In genomic region chr13:29808264-29808663, GRCh38 we compare ENCODE assay signal across 20 cellular contexts.
"Had no signal": no experiment of that assay in that cellular context is flagged by ENCODE, and none has a peak within 500 bp of the region (broad histone marks: within the 10 kb centered on the region; RNA-seq: fewer than 3 reads in every experiment).

No MANE protein-coding gene starts in this region.

- H3K4me2 ChIP-seq: KMS-11 had no signal

- H3K9me3 ChIP-seq: SJSA1 had no signal

- H3K36me3 ChIP-seq: SJSA1 had no signal

- ATAC-seq: K562 had no signal

- H3K9ac ChIP-seq: KMS-11 had no signal

- FAIRE-seq: K562, RCC 7860 had no signal

- H3K4me3 ChIP-seq: K562, SJSA1, SK-N-MC had no signal

- H3K27ac ChIP-seq: KMS-11, SJSA1, SK-N-MC had no signal

- H3K27me3 ChIP-seq: SJSA1 had no signal

- DNase-seq: Kasumi-1, MM.1S, NCI-H1092 treated with DMSO at 0.1 percent for 48 hours, NCI-H1436, NCI-H187, NCI-H2029, NCI-H2081 treated with DMSO at 0.1 percent for 48 hours, NCI-H2171, NCI-H226, NCI-H446 treated with DMSO at 0.1 percent for 48 hours, NCI-H510A treated with DMSO at 0.1 percent for 48 hours, NCI-H526, Right ventricle myocardium superior, RPMI8226, SIG-M5 had no signal
